ENCODE assay signal across 8 cellular contexts in the genomic region with DNA sequence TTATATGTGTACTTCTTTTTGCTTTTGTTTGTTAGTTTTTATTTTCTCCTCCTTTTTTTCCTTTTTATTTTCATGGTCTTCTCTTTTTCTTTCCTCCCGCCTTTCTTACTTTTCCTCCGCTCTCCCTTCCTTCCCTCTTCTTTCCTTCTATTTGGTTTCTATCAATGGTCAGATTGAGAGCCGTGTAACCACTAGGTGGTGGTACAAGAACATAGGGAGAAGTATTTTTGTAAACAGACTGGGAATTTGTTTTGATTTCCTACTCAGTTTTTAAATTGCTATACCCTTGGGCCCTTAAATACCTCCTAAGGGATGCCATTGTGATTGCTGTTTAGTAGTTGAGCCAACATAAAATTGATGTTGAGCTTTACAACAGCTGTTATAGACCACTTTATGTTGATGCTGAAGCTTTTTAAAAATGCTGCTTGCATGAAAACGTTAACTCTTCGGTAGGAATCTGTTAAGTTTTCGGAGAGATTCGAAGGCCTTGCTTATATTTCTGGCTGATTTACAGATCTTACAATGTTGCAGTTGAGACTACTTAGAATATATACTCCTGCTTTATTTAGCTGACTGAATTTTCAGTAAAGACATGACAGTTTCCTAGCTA.
A peak's percentile ranks its signal among the peaks of the same experiment; 100 is the strongest.
DNase-seq lines count a peak whose midpoint lies in the region; TF ChIP-seq lines count a peak whose summit lies in the region.

No MANE protein-coding gene starts in this region.

- H3K9me3 ChIP-seq in Peyer's patch = no peaks in the 10 kb centered on the region

- H3K4me1 ChIP-seq in Peyer's patch (no peaks in the 10 kb centered on the region), mesendoderm (ENCODE audit: control insufficient read depth, low read depth, low read length) (peaks cover 4% of the 10 kb centered on the region)

- no peaks in the 10 kb centered on the region for H3K79me1 ChIP-seq in mesendoderm (ENCODE audit: low read length)

- no peak overlapping the region for H3K4me2 ChIP-seq in mesendoderm (ENCODE audit: low read length)

- H3K4me3 ChIP-seq in Peyer's patch (no peak overlapping the region), mesendoderm (ENCODE audit: low read length) (no peak overlapping the region)

- no peak overlapping the region for H3K4ac ChIP-seq in mesendoderm (ENCODE audit: low read depth, low read length)

- no CpG with 5 or more reads among the region's 7 CpGs for WGBS in mesendoderm (ENCODE audit: extremely low coverage, insufficient coverage, low lambda C conversion rate)

- no peaks in the 10 kb centered on the region for H3K36me3 ChIP-seq in Peyer's patch
- H3K36me3 ChIP-seq in mesendoderm (ENCODE audit: control insufficient read depth, insufficient read depth, low read length) = no peaks in the 10 kb centered on the region

- no peak for TF ChIP-seq POLR2A in Peyer's patch (IDR thresholded peaks at IDR 0.05)

- no peak overlapping the region for H2BK15ac ChIP-seq in mesendoderm (replicated peaks; ENCODE audit: low read depth)

- no peak overlapping the region for H2AK5ac ChIP-seq in mesendoderm (ENCODE audit: low read length)

- no peaks in the 10 kb centered on the region for H3K79me2 ChIP-seq in mesendoderm (ENCODE audit: control insufficient read depth, insufficient read depth, low read length)

- no peak overlapping the region for H3K27ac ChIP-seq in Peyer's patch
- H3K27ac ChIP-seq in mesendoderm (ENCODE audit: low read depth, low read length) = no peak overlapping the region

- H4K5ac ChIP-seq in mesendoderm (ENCODE audit: low read length) = no peak overlapping the region

- in situ Hi-C loops in KBM-7 (cut with MboI; ENCODE audit: low pct_unique_long_range_greater_than_20kb, low sequenced_read_pairs) = no loop called here

- no peak overlapping the region for H2BK120ac ChIP-seq in mesendoderm (ENCODE audit: low read depth, low read length)

- TF ChIP-seq CTCF in Peyer's patch (IDR thresholded peaks at IDR 0.05) = peak; percentile 31 to 67 (median 57)

- no peaks in the 10 kb centered on the region for H3K27me3 ChIP-seq in Peyer's patch
- no peaks in the 10 kb centered on the region for H3K27me3 ChIP-seq in mesendoderm (ENCODE audit: insufficient read depth, low read length, poor library complexity)

- H3K9ac ChIP-seq in mesendoderm (ENCODE audit: low read length) = no peak overlapping the region

- no peak overlapping the region for H3K56ac ChIP-seq in mesendoderm (ENCODE audit: low read length)

- H2BK5ac ChIP-seq in mesendoderm (ENCODE audit: low read length) = no peak overlapping the region

- DNase-seq in SIG-M5 treated with dmso at 0.1 percent for 504 hours (lab: John Stamatoyannopoulos, UW; ENCODE audit: unreplicated experiment) = peak; percentile 73
- no peak for DNase-seq in SIG-M5 (lab: John Stamatoyannopoulos, UW)
- peak; percentile 70 for DNase-seq in KBM-7
- peak in 1 of 3 donors; percentile 28 for DNase-seq in Peyer's patch
- peak; percentile 48 for DNase-seq in cerebellum (ENCODE audit: low spot score)
- peak; percentile 72 for DNase-seq in mesendoderm
- no peak for DNase-seq in activated CD4-positive, CD25-positive, alpha-beta regulatory T cell treated with anti-CD3 and anti-CD28 coated beads, Interleukin-2, amount 50 U/mL, for 72 hours
- DNase-seq in activated CD4-positive, CD25-positive, alpha-beta regulatory T cell (lab: John Stamatoyannopoulos, UW) = no peak

- H3K23ac ChIP-seq in mesendoderm (ENCODE audit: low read length) = no peak overlapping the region

- H3K18ac ChIP-seq in mesendoderm (ENCODE audit: low read length) = no peak overlapping the region

- H4K8ac ChIP-seq in mesendoderm (ENCODE audit: low read depth, low read length) = no peak overlapping the region

Comparison
In these comparisons a context has a peak if more than half of its experiments do, and no peak if none do; other contexts are left out.
1. DNase-seq: peak in SIG-M5 treated with dmso at 0.1 percent for 504 hours (single experiment), KBM-7 (single experiment), cerebellum (single experiment) and mesendoderm (single experiment); none in SIG-M5 (single experiment), activated CD4-positive, CD25-positive, alpha-beta regulatory T cell treated with anti-CD3 and anti-CD28 coated beads, Interleukin-2, amount 50 U/mL, for 72 hours (single experiment) and activated CD4-positive, CD25-positive, alpha-beta regulatory T cell (0 of 4).